8 cellular contexts compared by ENCODE assay signal in the genomic region with DNA sequence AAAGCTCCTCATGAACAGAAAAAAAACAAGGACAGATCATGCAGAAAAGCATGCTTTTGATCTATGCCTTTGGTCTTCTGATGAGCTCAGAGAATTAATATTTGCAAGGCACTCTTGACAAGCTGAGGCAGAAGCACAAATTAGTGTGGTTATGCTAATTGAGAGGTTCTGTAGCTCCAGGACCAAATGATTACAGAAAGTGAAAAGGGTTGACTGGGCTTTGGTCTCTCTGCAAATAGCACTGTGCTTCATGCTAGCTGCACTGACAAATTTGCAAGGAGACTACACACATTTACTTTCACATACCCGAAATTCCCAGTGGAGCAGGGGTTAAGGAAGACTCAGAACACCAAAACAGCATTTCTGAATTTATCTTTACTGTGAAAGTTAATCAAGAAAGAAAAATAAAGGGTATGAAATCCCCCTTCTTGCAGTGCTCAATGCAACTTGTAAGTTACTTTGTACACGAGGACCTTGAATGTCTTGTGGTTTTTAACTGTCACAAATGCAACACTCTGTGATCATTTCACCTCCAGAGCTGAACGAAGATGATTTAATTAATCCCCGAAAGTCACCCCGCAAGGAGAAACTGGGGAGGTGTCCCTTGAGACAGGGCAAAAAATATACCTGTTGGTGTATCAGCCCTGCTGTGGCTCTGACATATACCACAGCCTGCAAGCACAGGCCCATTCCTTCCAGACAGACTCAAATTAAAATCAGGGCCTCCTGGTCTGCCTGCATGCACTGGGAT. TPM values are rescaled to one million over a fixed set of nuclear protein-coding genes. Genes with fewer than 3 reads are reported as not detected.
DNase-seq lines count a peak whose midpoint lies in the region; ATAC-seq and TF ChIP-seq lines count a peak whose summit lies in the region.

No MANE protein-coding gene starts in this region.

- H3K56ac ChIP-seq in mesendoderm (ENCODE audit: low read length) (no peak overlapping the region), H9 (ENCODE audit: insufficient read length, low read depth, low read length) (no peak overlapping the region)

- DNase-seq in CD8-positive, alpha-beta T cell, result no peak
- peak; percentile 29 for DNase-seq in mesendoderm
- no peak for DNase-seq in HPDE6-E6E7 (ENCODE audit: extremely low spot score)
- no peak for DNase-seq in H9
- no peak for DNase-seq in DMS153 treated with DMSO at 0.1 percent for 48 hours (lab: John Stamatoyannopoulos, UW; ENCODE audit: unreplicated experiment)
- DNase-seq in HUDEP-2 (lab: John Stamatoyannopoulos, UW; ENCODE audit: unreplicated experiment in 76 of 76), result no peak

- H3K23me2 ChIP-seq in H9 (ENCODE audit: insufficient read length, low read depth, low read length, poor library complexity, severe bottlenecking), result no peaks in the 10 kb centered on the region

- POLR2A ChIA-PET in CD8-positive, alpha-beta T cell (lab: Charles Lee), result interaction anchor here (0.8 to 2.9 kb wide), 9 partner anchors 8 to 100 kb away, joined by 3 to 13 read pairs (median 5); no protein-coding TSS in a partner anchor

- no peak for TF ChIP-seq CTCF in CD8-positive, alpha-beta T cell (IDR thresholded peaks at IDR 0.05)
- no peak for TF ChIP-seq CTCF in H9 (conservative IDR thresholded peaks at IDR 0.05)

- peak overlapping the region; percentile 36 for H3K4me3 ChIP-seq in CD8-positive, alpha-beta T cell (ENCODE audit: low read depth, low read length)
- no peak overlapping the region for H3K4me3 ChIP-seq in mesendoderm (ENCODE audit: low read length)

- no peak overlapping the region for H4K8ac ChIP-seq in mesendoderm (ENCODE audit: low read depth, low read length)
- no peak overlapping the region for H4K8ac ChIP-seq in H9 (replicated peaks; ENCODE audit: insufficient read length, low read depth, low read length)

- peaks cover 21% of the 10 kb centered on the region for H3K79me1 ChIP-seq in mesendoderm (ENCODE audit: low read length)
- H3K79me1 ChIP-seq in H9 (ENCODE audit: insufficient read depth, low read depth, low read length, poor library complexity, severe bottlenecking), result peaks cover 4% of the 10 kb centered on the region

- peaks cover 76% of the 10 kb centered on the region for H3K4me1 ChIP-seq in CD8-positive, alpha-beta T cell (ENCODE audit: insufficient read depth, low read length)
- H3K4me1 ChIP-seq in mesendoderm (ENCODE audit: control insufficient read depth, low read depth, low read length), result peaks cover 7% of the 10 kb centered on the region
- peaks cover 4% of the 10 kb centered on the region; the same call in 1 of the 2 replicates for H3K4me1 ChIP-seq in H9 (ENCODE audit: insufficient read depth, low read length)

- H3K4me1 Mint-ChIP-seq in CD8-positive, alpha-beta T cell (ENCODE audit: low read depth), result peaks cover 84% of the 10 kb centered on the region
- peaks cover 88% of the 10 kb centered on the region for H3K4me1 Mint-ChIP-seq in activated naive CD8-positive, alpha-beta T cell (ENCODE audit: low read depth)
- peaks cover 31 to 39% of the 10 kb centered on the region in 2 experiments for H3K4me1 Mint-ChIP-seq in H9

- ATAC-seq in CD8-positive, alpha-beta T cell, result no peak
- peak; percentile 28 for ATAC-seq in HG02588 (IDR thresholded peaks at IDR 0.05; ENCODE audit: unreplicated experiment)

- no peak overlapping the region for H2BK20ac ChIP-seq in H9 (ENCODE audit: low read depth, low read length, poor library complexity, severe bottlenecking)

- H4K20me1 ChIP-seq in H9 (ENCODE audit: control insufficient read depth, insufficient read depth, insufficient read length), result no peaks in the 10 kb centered on the region

- H3K27me3 ChIP-seq in CD8-positive, alpha-beta T cell (ENCODE audit: insufficient read depth, low read length), result no peaks in the 10 kb centered on the region
- H3K27me3 ChIP-seq in mesendoderm (ENCODE audit: insufficient read depth, low read length, poor library complexity) (no peaks in the 10 kb centered on the region), H9 (ENCODE audit: insufficient read depth, low read length) (no peaks in the 10 kb centered on the region)

- H3K9ac ChIP-seq in mesendoderm (ENCODE audit: low read length) (no peak overlapping the region), H9 (ENCODE audit: extremely low read depth, insufficient read length, low read length) (no peak overlapping the region)

- H3K27ac Mint-ChIP-seq in CD8-positive, alpha-beta T cell, result peak overlapping the region; percentile 98
- peak overlapping the region; percentile 96 for H3K27ac Mint-ChIP-seq in activated naive CD8-positive, alpha-beta T cell
- 0 out of 7 replicates have a peak overlapping the region, but pooled peaks of 1 of the 3 experiments have one; percentile 6 for H3K27ac Mint-ChIP-seq in H9

- H3K4me2 ChIP-seq in mesendoderm (ENCODE audit: low read length) (no peak overlapping the region), H9 (ENCODE audit: insufficient read depth, insufficient read length, low read length) (no peak overlapping the region)

- no peak overlapping the region for H3K23ac ChIP-seq in mesendoderm (ENCODE audit: low read length)
- no peak overlapping the region for H3K23ac ChIP-seq in H9 (ENCODE audit: insufficient read length, low read depth, low read length)

- no peaks in the 10 kb centered on the region for H3K9me3 Mint-ChIP-seq in CD8-positive, alpha-beta T cell
- H3K9me3 Mint-ChIP-seq in activated naive CD8-positive, alpha-beta T cell (ENCODE audit: low read depth), result no peaks in the 10 kb centered on the region
- H3K9me3 Mint-ChIP-seq in H9, result peaks cover 0 to 6% of the 10 kb centered on the region in 2 experiments; a peak in 3 of 5 replicates

- H3K9me3 ChIP-seq in CD8-positive, alpha-beta T cell (ENCODE audit: low read length), result no peaks in the 10 kb centered on the region
- no peaks in the 10 kb centered on the region for H3K9me3 ChIP-seq in H9 (ENCODE audit: control insufficient read depth, low read depth, low read length)

- peak overlapping the region; percentile 76 for H3K27ac ChIP-seq in CD8-positive, alpha-beta T cell (ENCODE audit: low read depth, low read length)
- H3K27ac ChIP-seq in mesendoderm (ENCODE audit: low read depth, low read length) (no peak overlapping the region), H9 (ENCODE audit: insufficient read length, low read depth, low read length) (no peak overlapping the region)

- H2BK5ac ChIP-seq in mesendoderm (ENCODE audit: low read length) (no peak overlapping the region), H9 (ENCODE audit: insufficient read length, low read length) (no peak overlapping the region)

- no peak overlapping the region for H2BK12ac ChIP-seq in H9 (ENCODE audit: insufficient read length, low read depth, low read length)

- no peaks in the 10 kb centered on the region for H3K36me3 ChIP-seq in CD8-positive, alpha-beta T cell (ENCODE audit: insufficient read depth, low read length)
- H3K36me3 ChIP-seq in mesendoderm (ENCODE audit: control insufficient read depth, insufficient read depth, low read length), result no peaks in the 10 kb centered on the region

- H4K91ac ChIP-seq in H9 (ENCODE audit: insufficient read length, low read depth, low read length), result no peak overlapping the region

- H3K14ac ChIP-seq in H9 (ENCODE audit: insufficient read depth, low read length), result no peak overlapping the region

- H2AK5ac ChIP-seq in mesendoderm (ENCODE audit: low read length) (no peak overlapping the region), H9 (ENCODE audit: insufficient read length, low read length) (no peak overlapping the region)

- no peak overlapping the region for H2BK15ac ChIP-seq in mesendoderm (replicated peaks; ENCODE audit: low read depth)
- no peak overlapping the region for H2BK15ac ChIP-seq in H9 (ENCODE audit: low read depth, low read length)

- H2BK120ac ChIP-seq in mesendoderm (ENCODE audit: low read depth, low read length) (no peak overlapping the region), H9 (ENCODE audit: low read depth, low read length, poor library complexity, severe bottlenecking) (no peak overlapping the region)

- H3K36me3 Mint-ChIP-seq in CD8-positive, alpha-beta T cell, result peaks cover 9% of the 10 kb centered on the region
- peaks cover 7% of the 10 kb centered on the region for H3K36me3 Mint-ChIP-seq in activated naive CD8-positive, alpha-beta T cell
- peaks cover 4 to 21% (median 10%) of the 10 kb centered on the region in 3 experiments; a peak in 6 of 7 replicates for H3K36me3 Mint-ChIP-seq in H9 (ENCODE audit: insufficient read depth in 1 of 3, low read depth in 3 of 3)

- H4K5ac ChIP-seq in mesendoderm (ENCODE audit: low read length), result no peak overlapping the region
- no peak overlapping the region for H4K5ac ChIP-seq in H9 (ENCODE audit: insufficient read length, low read depth, low read length)

- CTCF ChIA-PET in CD8-positive, alpha-beta T cell (lab: Charles Lee), result interaction anchor here (0.9 to 2.9 kb wide), 8 partner anchors 12 to 137 kb away, joined by 3 to 24 read pairs (median 6); a partner anchor contains a TSS

- no peak overlapping the region for H3T11ph ChIP-seq in H9 (ENCODE audit: low read length)

- no peak overlapping the region for H2AFZ ChIP-seq in H9 (ENCODE audit: low read length)

- H3K27me3 Mint-ChIP-seq in CD8-positive, alpha-beta T cell (ENCODE audit: low read depth), result no peaks in the 10 kb centered on the region
- no peaks in the 10 kb centered on the region for H3K27me3 Mint-ChIP-seq in activated naive CD8-positive, alpha-beta T cell
- H3K27me3 Mint-ChIP-seq in H9 (ENCODE audit: low read depth), result no peaks in the 10 kb centered on the region

- peak overlapping the region; percentile 70 for H3K4me3 Mint-ChIP-seq in CD8-positive, alpha-beta T cell
- H3K4me3 Mint-ChIP-seq in activated naive CD8-positive, alpha-beta T cell, result peak overlapping the region; percentile 84
- no peak overlapping the region for H3K4me3 Mint-ChIP-seq in H9

- H3K18ac ChIP-seq in mesendoderm (ENCODE audit: low read length) (no peak overlapping the region), H9 (ENCODE audit: insufficient read length, low read depth, low read length) (no peak overlapping the region)

- intact Hi-C loops in CD8-positive, alpha-beta T cell (cut with DNase I, micrococcal nuclease), result loop anchor here (2.0 kb wide), 3 partner anchors 21 to 93 kb away; no protein-coding TSS in a partner anchor

- H3K4ac ChIP-seq in mesendoderm (ENCODE audit: low read depth, low read length), result no peak overlapping the region
- H3K4ac ChIP-seq in H9 (ENCODE audit: low read depth, low read length), result no peak overlapping the region

- H3K79me2 ChIP-seq in mesendoderm (ENCODE audit: control insufficient read depth, insufficient read depth, low read length) (peaks cover 49% of the 10 kb centered on the region), H9 (ENCODE audit: insufficient read depth, low read length) (peaks cover 29% of the 10 kb centered on the region; the same call in 1 of the 2 replicates)

- WGBS in mesendoderm (ENCODE audit: extremely low coverage, insufficient coverage, low lambda C conversion rate), result no CpG with 5 or more reads among the region's 5 CpGs
- WGBS in H9 (ENCODE audit: extremely low coverage, insufficient read length, low lambda C conversion rate), result no CpG with 5 or more reads among the region's 5 CpGs

RNA-seq across cellular contexts. Expression of a gene that starts 11.9 kb away (rescaled TPM):
- 100 to 1,000 TPM; 127 to 130 TPM for total RNA-seq in CD8-positive, alpha-beta T cell
- 43.2 TPM for polyA plus RNA-seq in mesendoderm (2013, experiment 1 of 2)
- polyA plus RNA-seq in mesendoderm (2013, experiment 2 of 2), result 44.5 TPM
- total RNA-seq in H9 (2021), result 53.9 and 55.6 TPM in 2 replicates

Comparison
In these comparisons a context has a peak if more than half of its experiments do, and no peak if none do; other contexts are left out.
1. H3K4me3 Mint-ChIP-seq: peak in CD8-positive, alpha-beta T cell (single experiment) and activated naive CD8-positive, alpha-beta T cell (single experiment); none in H9 (0 of 2).